ENCODE assay signal across 1 cellular context in genomic region chr18:48631851-48632250, GRCh38.
TF ChIP-seq lines count a peak whose summit lies in the region.

No MANE protein-coding gene starts in this region.

TF ChIP-seq in HepG2, 621 proteins besides CTCF, POLR2A, EP300 and RAD21 (continued from another document):
- TF ChIP-seq THAP9 (CRISPR knock-in tag; IDR thresholded peaks at IDR 0.05; ENCODE audit: borderline replicate concordance) = no peak
- TF ChIP-seq ZNF546 (CRISPR knock-in tag; conservative IDR thresholded peaks at IDR 0.05) = no peak
- TF ChIP-seq ZBTB4 (CRISPR knock-in tag; IDR thresholded peaks at IDR 0.05; ENCODE audit: borderline replicate concordance) = no peak
- no peak for TF ChIP-seq TFDP2 (CRISPR knock-in tag; IDR thresholded peaks at IDR 0.05)
- no peak for TF ChIP-seq CHCHD3 (CRISPR knock-in tag; IDR thresholded peaks at IDR 0.05)
- no peak for TF ChIP-seq PITX1 (CRISPR knock-in tag; IDR thresholded peaks at IDR 0.05)
- no peak for TF ChIP-seq PAXIP1 (CRISPR knock-in tag; conservative IDR thresholded peaks at IDR 0.05)
- no peak for TF ChIP-seq ZBTB46 (CRISPR knock-in tag; IDR thresholded peaks at IDR 0.05; ENCODE audit: borderline replicate concordance)
- no peak for TF ChIP-seq TBX3 (IDR thresholded peaks at IDR 0.05; ENCODE audit: borderline replicate concordance)
TF ChIP-seq in HepG2: peak in this region for 0.
